Comparison of ENCODE assay signal across 17 cellular contexts in genomic region chr3:27451845-27452244, GRCh38. TPM values are rescaled to one million over a fixed set of nuclear protein-coding genes. Genes with fewer than 3 reads are reported as not detected.
A peak's percentile ranks its signal among the peaks of the same experiment; 100 is the strongest.
DNase-seq lines count a peak whose midpoint lies in the region; ATAC-seq and TF ChIP-seq lines count a peak whose summit lies in the region.
"Had no signal": no experiment of that assay in that cellular context is flagged by ENCODE, and none has a peak within 500 bp of the region (broad histone marks: within the 10 kb centered on the region; RNA-seq: fewer than 3 reads in every experiment).

No MANE protein-coding gene starts in this region.

- no peak for ATAC-seq in activated T-helper 17 cell treated with anti-CD3 and anti-CD28 coated beads, Interleukin-2, amount 50 U/mL, for 72 hours (replicated peaks)
- ATAC-seq in GM18873 (IDR thresholded peaks at IDR 0.05; ENCODE audit: low FRiP score, unreplicated experiment) (no peak), esophagus mucosa (no peak)
- ATAC-seq: GM23338, HepG2 had no signal

- H3K4me3 ChIP-seq in Loucy (ENCODE audit: low read length, poor library complexity, severe bottlenecking) = no peak overlapping the region
- H3K4me3 ChIP-seq in spleen = no peak overlapping the region
- H3K4me3 ChIP-seq: GM23338 had no signal

- peaks cover 4% of the 10 kb centered on the region; the same call in 1 of the 2 replicates for H3K36me3 ChIP-seq in Loucy (ENCODE audit: insufficient read depth, low read length)
- H3K36me3 ChIP-seq in spleen = peaks cover 0 to 23% (median 3%) of the 10 kb centered on the region in 6 donors

- no peaks in the 10 kb centered on the region for H3K9me2 ChIP-seq in Loucy (replicated peaks; ENCODE audit: low read depth, low read length)

- H3K4me2 ChIP-seq in Loucy (ENCODE audit: low read depth, low read length, poor library complexity, severe bottlenecking) = peak overlapping the region; percentile 7
- H3K4me2 ChIP-seq: GM23338 had no signal

- intact Hi-C loops in spleen (cut with DNase I; ENCODE audit: low total_unique reads) = loop anchor here (10.0 kb wide), 1 partner anchor 137 kb away; no protein-coding TSS in a partner anchor

- H3K27me3 Mint-ChIP-seq in activated T-helper 17 cell treated with anti-CD3 and anti-CD28 coated beads, Interleukin-2, amount 50 U/mL, for 72 hours = no peaks in the 10 kb centered on the region
- H3K27me3 Mint-ChIP-seq in nephron progenitor cell (ENCODE audit: low read depth, poor library complexity) = no peaks in the 10 kb centered on the region
- no peaks in the 10 kb centered on the region for H3K27me3 Mint-ChIP-seq in T-helper 2 cell treated with Interferon-gamma antibody and Interleukin-4, amounts not matched to agents 5 μg/mL and 100 μg/mL, for 36 hours (ENCODE audit: low read depth)
- H3K27me3 Mint-ChIP-seq: B cell; CD4-positive, alpha-beta memory T cell had no signal

- H3F3A ChIP-seq in Loucy (ENCODE audit: low read depth) = no peaks in the 10 kb centered on the region

- peaks cover 37% of the 10 kb centered on the region for H3K4me1 Mint-ChIP-seq in activated T-helper 17 cell treated with anti-CD3 and anti-CD28 coated beads, Interleukin-2, amount 50 U/mL, for 72 hours
- H3K4me1 Mint-ChIP-seq in nephron progenitor cell = peaks cover 8% of the 10 kb centered on the region
- peaks cover 32% of the 10 kb centered on the region for H3K4me1 Mint-ChIP-seq in T-helper 2 cell treated with Interferon-gamma antibody and Interleukin-4, amounts not matched to agents 5 μg/mL and 100 μg/mL, for 36 hours (ENCODE audit: low read depth)

- H3K9ac ChIP-seq in Loucy (ENCODE audit: low read depth, low read length, poor library complexity, severe bottlenecking) = no peak overlapping the region

- no peaks in the 10 kb centered on the region for H3K27me3 ChIP-seq in Loucy (ENCODE audit: insufficient read depth, low read length, poor library complexity, severe bottlenecking)
- no peaks in the 10 kb centered on the region for H3K27me3 ChIP-seq in spleen (replicated peaks in 1 of 7)

- DNase-seq in EH (ENCODE audit: low read depth) = peak; percentile 30
- no peak for DNase-seq in nephron progenitor cell
- DNase-seq in spleen = no peak
- no peak for DNase-seq in T-helper 2 cell treated with Interferon-gamma antibody and Interleukin-4, amounts not matched to agents 5 μg/mL and 100 μg/mL, for 36 hours (ENCODE audit: low spot score)
- DNase-seq: C1 segment of cervical spinal cord; CD4-positive, alpha-beta memory T cell; DMS79; EL; GDM1; H7 had no signal

- peak overlapping the region; percentile 3 for H3K4me3 Mint-ChIP-seq in activated T-helper 17 cell treated with anti-CD3 and anti-CD28 coated beads, Interleukin-2, amount 50 U/mL, for 72 hours
- no peak overlapping the region for H3K4me3 Mint-ChIP-seq in nephron progenitor cell
- H3K4me3 Mint-ChIP-seq in T-helper 2 cell treated with Interferon-gamma antibody and Interleukin-4, amounts not matched to agents 5 μg/mL and 100 μg/mL, for 36 hours = no peak overlapping the region
- H3K4me3 Mint-ChIP-seq: B cell, GM23338 had no signal

- H3K9me3 Mint-ChIP-seq in activated T-helper 17 cell treated with anti-CD3 and anti-CD28 coated beads, Interleukin-2, amount 50 U/mL, for 72 hours = no peaks in the 10 kb centered on the region
- H3K9me3 Mint-ChIP-seq in nephron progenitor cell = no peaks in the 10 kb centered on the region
- no peaks in the 10 kb centered on the region for H3K9me3 Mint-ChIP-seq in T-helper 2 cell treated with Interferon-gamma antibody and Interleukin-4, amounts not matched to agents 5 μg/mL and 100 μg/mL, for 36 hours
- H3K9me3 Mint-ChIP-seq: CD4-positive, alpha-beta memory T cell; GM23338 had no signal

- H2AFZ ChIP-seq in Loucy (ENCODE audit: low read length) = no peak overlapping the region
- H2AFZ ChIP-seq: GM23338 had no signal

- H3K4me1 ChIP-seq in Loucy (ENCODE audit: insufficient read depth, low read length, poor library complexity, severe bottlenecking) (peaks cover 14% of the 10 kb centered on the region), spleen (peaks cover 0 to 56% (median 19%) of the 10 kb centered on the region in 6 donors)

- H3K9me3 ChIP-seq in Loucy (ENCODE audit: insufficient read depth, low read depth, low read length) (no peaks in the 10 kb centered on the region), spleen (no peaks in the 10 kb centered on the region)

- peak overlapping the region; percentile 33 for H3K27ac Mint-ChIP-seq in activated T-helper 17 cell treated with anti-CD3 and anti-CD28 coated beads, Interleukin-2, amount 50 U/mL, for 72 hours
- H3K27ac Mint-ChIP-seq in nephron progenitor cell = peak overlapping the region; percentile 14
- H3K27ac Mint-ChIP-seq in T-helper 2 cell treated with Interferon-gamma antibody and Interleukin-4, amounts not matched to agents 5 μg/mL and 100 μg/mL, for 36 hours = no peak overlapping the region
- H3K27ac Mint-ChIP-seq: GM23338 had no signal

- no peak for TF ChIP-seq POLR2A in spleen (IDR thresholded peaks at IDR 0.05)

- H3K27ac ChIP-seq in spleen = no peak overlapping the region

- H3K79me2 ChIP-seq in Loucy (ENCODE audit: insufficient read depth, low read length) = peaks cover 26% of the 10 kb centered on the region

- no peak for TF ChIP-seq CTCF in Loucy (conservative IDR thresholded peaks at IDR 0.05; ENCODE audit: low read length)
- no peak for TF ChIP-seq CTCF in nephron progenitor cell (IDR thresholded peaks at IDR 0.05)
- no peak for TF ChIP-seq CTCF in spleen (IDR thresholded peaks at IDR 0.05 in 8 of 11, conservative IDR thresholded peaks at IDR 0.05 in 3 of 11)

- H3K36me3 Mint-ChIP-seq in activated T-helper 17 cell treated with anti-CD3 and anti-CD28 coated beads, Interleukin-2, amount 50 U/mL, for 72 hours (ENCODE audit: low read depth) = peaks cover 56% of the 10 kb centered on the region
- H3K36me3 Mint-ChIP-seq in nephron progenitor cell (ENCODE audit: low read depth) = peaks cover 65% of the 10 kb centered on the region
- peaks cover 31% of the 10 kb centered on the region for H3K36me3 Mint-ChIP-seq in T-helper 2 cell treated with Interferon-gamma antibody and Interleukin-4, amounts not matched to agents 5 μg/mL and 100 μg/mL, for 36 hours (ENCODE audit: low read depth)

- peaks cover 17% of the 10 kb centered on the region for H4K20me1 ChIP-seq in Loucy (ENCODE audit: insufficient read depth, low read length, poor library complexity, severe bottlenecking)

RNA-seq across cellular contexts. Expression of gene SLC4A7, which starts 32.3 kb away (rescaled TPM):
- 10 to 100 TPM; 43.8 to 56.9 TPM for total RNA-seq in activated T-helper 17 cell treated with anti-CD3 and anti-CD28 coated beads, Interleukin-2, amount 50 U/mL, for 72 hours
- total RNA-seq in spleen (10 to 100 TPM; 36.2 to 62.3 (median 46.8) TPM), esophagus mucosa (17.3 TPM)
- polyA plus RNA-seq in spleen = 1 to 10 TPM; 5.7 to 9.7 (median 6.6) TPM
